In the genomic region with DNA sequence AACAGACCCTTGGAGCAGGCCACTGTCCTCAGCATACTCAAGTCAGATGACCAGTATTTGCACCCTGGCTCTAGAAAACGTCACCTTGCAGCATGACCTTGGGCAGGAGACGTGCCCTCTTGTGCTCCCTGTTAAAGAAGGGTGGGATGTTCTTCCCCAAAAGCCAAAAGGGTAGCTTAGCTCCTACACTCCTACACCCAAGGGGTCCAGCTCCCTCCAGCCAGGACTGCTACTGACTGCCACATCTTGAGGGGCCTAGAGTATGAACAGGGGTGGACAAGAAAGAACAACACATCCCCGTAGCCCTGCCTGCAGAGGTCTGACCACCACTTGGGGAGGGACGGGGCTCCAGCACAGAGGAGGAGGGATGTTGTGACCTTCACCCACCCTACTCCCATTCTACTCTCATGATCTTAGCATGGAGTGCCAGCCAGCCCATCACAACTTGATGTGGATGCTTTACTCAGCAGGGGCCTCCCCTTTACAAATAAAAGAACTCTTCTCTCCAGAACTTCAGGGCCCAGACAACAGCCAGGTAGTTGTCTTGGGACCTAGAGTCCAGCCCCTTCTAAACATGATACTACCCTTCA, we compare ENCODE assay signal across 16 cellular contexts.
A peak's percentile ranks its signal among the peaks of the same experiment; 100 is the strongest.
DNase-seq lines count a peak whose midpoint lies in the region; ATAC-seq and TF ChIP-seq lines count a peak whose summit lies in the region.
"Had no signal": no experiment of that assay in that cellular context is flagged by ENCODE, and none has a peak within 500 bp of the region (broad histone marks: within the 10 kb centered on the region; RNA-seq: fewer than 3 reads in every experiment).

No MANE protein-coding gene starts in this region.

- no peak overlapping the region for H3K27ac Mint-ChIP-seq in activated T-cell treated with anti-CD3 and anti-CD28 coated beads, Interleukin-2, amount 50 U/mL, for 24 hours
- H3K27ac Mint-ChIP-seq: CD8-positive, alpha-beta T cell had no signal

- no peaks in the 10 kb centered on the region for H3K79me2 ChIP-seq in MM.1S (ENCODE audit: low read length)

- H3K27ac ChIP-seq in coronary artery (no peak overlapping the region), lung (ENCODE audit: low read depth in 1 of 2, low read length in 1 of 2) (no peak overlapping the region), stomach (no peak overlapping the region), MM.1S (ENCODE audit: low read length) (no peak overlapping the region), breast epithelium (no peak overlapping the region)
- H3K27ac ChIP-seq: BLaER1 had no signal

- H2AFZ ChIP-seq in MM.1S (ENCODE audit: low read length), result no peak overlapping the region

- TF ChIP-seq POLR2A in stomach (IDR thresholded peaks at IDR 0.05), result no peak
- TF ChIP-seq POLR2A in breast epithelium (IDR thresholded peaks at IDR 0.05), result no peak

- no peak for ATAC-seq in lung (ENCODE audit: insufficient read depth, low FRiP score)
- ATAC-seq: CD8-positive, alpha-beta T cell had no signal

- H3K9me3 ChIP-seq in lung (ENCODE audit: control insufficient read depth in 2 of 2, insufficient read depth in 1 of 2, low read length in 1 of 2) (no peaks in the 10 kb centered on the region), stomach (no peaks in the 10 kb centered on the region), MM.1S (replicated peaks; ENCODE audit: insufficient read depth, low read length) (no peaks in the 10 kb centered on the region), breast epithelium (no peaks in the 10 kb centered on the region)

- no peak for TF ChIP-seq EP300 in stomach (IDR thresholded peaks at IDR 0.05)

- intact Hi-C loops in stomach (cut with DNase I; ENCODE audit: low total_unique reads), result no loop called here
- intact Hi-C loops in breast epithelium (cut with DNase I; ENCODE audit: low total_unique reads), result no loop called here

- H3K4me3 Mint-ChIP-seq in activated T-cell treated with anti-CD3 and anti-CD28 coated beads, Interleukin-2, amount 50 U/mL, for 24 hours, result no peak overlapping the region
- H3K4me3 Mint-ChIP-seq: CD8-positive, alpha-beta T cell had no signal

- H3K27me3 ChIP-seq in lung (ENCODE audit: control insufficient read depth, insufficient read depth) (no peaks in the 10 kb centered on the region), stomach (no peaks in the 10 kb centered on the region), MM.1S (replicated peaks; ENCODE audit: insufficient read depth, low read length) (no peaks in the 10 kb centered on the region), breast epithelium (no peaks in the 10 kb centered on the region)
- H3K27me3 ChIP-seq: BLaER1 had no signal

- TF ChIP-seq CTCF in coronary artery (IDR thresholded peaks at IDR 0.05) (no peak), lung (IDR thresholded peaks at IDR 0.05; ENCODE audit: control extremely low read depth, extremely low read depth) (no peak), stomach (IDR thresholded peaks at IDR 0.05) (no peak), MM.1S (IDR thresholded peaks at IDR 0.05; ENCODE audit: low read length) (no peak), breast epithelium (IDR thresholded peaks at IDR 0.05) (no peak)

- H3K4me1 Mint-ChIP-seq in activated T-cell treated with anti-CD3 and anti-CD28 coated beads, Interleukin-2, amount 50 U/mL, for 24 hours (ENCODE audit: low read depth), result no peaks in the 10 kb centered on the region

- peak; percentile 1 to 10 for DNase-seq in activated T-cell treated with anti-CD3 and anti-CD28 coated beads, Interleukin-2, amount 50 U/mL, for 48 hours
- no peak for DNase-seq in activated T-cell treated with anti-CD3 and anti-CD28 coated beads, Interleukin-2, amount 50 U/mL, for 24 hours
- DNase-seq in coronary artery (ENCODE audit: low spot score) (peak; percentile 61), lung (ENCODE audit: low spot score) (peak; percentile 25), stomach (peak; percentile 11), MM.1S (no peak), breast epithelium (ENCODE audit: low spot score in 2 of 2) (no peak), COR-L47 (lab: John Stamatoyannopoulos, UW) (no peak)
- DNase-seq: DND-41, GOT3, MV-4-11, NCI-H1417, NCI-H187 treated with DMSO at 0.1 percent for 48 hours, NCI-H69 had no signal

- no peaks in the 10 kb centered on the region for H3K9me3 Mint-ChIP-seq in activated T-cell treated with anti-CD3 and anti-CD28 coated beads, Interleukin-2, amount 50 U/mL, for 24 hours
- H3K9me3 Mint-ChIP-seq: CD8-positive, alpha-beta T cell had no signal

- no peaks in the 10 kb centered on the region for H3K27me3 Mint-ChIP-seq in activated T-cell treated with anti-CD3 and anti-CD28 coated beads, Interleukin-2, amount 50 U/mL, for 24 hours

- no peaks in the 10 kb centered on the region for H4K20me1 ChIP-seq in MM.1S (ENCODE audit: insufficient read depth, low read length)
- H4K20me1 ChIP-seq: BLaER1 had no signal

- H3F3A ChIP-seq in MM.1S (ENCODE audit: insufficient read depth, low read length), result no peaks in the 10 kb centered on the region

- H3K4me3 ChIP-seq in coronary artery (no peak overlapping the region), lung (no peak overlapping the region), stomach (no peak overlapping the region), MM.1S (ENCODE audit: low read length) (no peak overlapping the region), breast epithelium (no peak overlapping the region)
- H3K4me3 ChIP-seq: BLaER1 had no signal

- no peaks in the 10 kb centered on the region for H3K9me2 ChIP-seq in MM.1S (replicated peaks; ENCODE audit: insufficient read depth, low read length)

- no peaks in the 10 kb centered on the region for H3K36me3 ChIP-seq in lung (ENCODE audit: control insufficient read depth in 2 of 2, insufficient read depth in 2 of 2, low read length in 2 of 2)
- H3K36me3 ChIP-seq in stomach, result no peaks in the 10 kb centered on the region
- H3K36me3 ChIP-seq in MM.1S (replicated peaks; ENCODE audit: insufficient read depth, low read length), result no peaks in the 10 kb centered on the region
- no peaks in the 10 kb centered on the region for H3K36me3 ChIP-seq in breast epithelium
- H3K36me3 ChIP-seq: BLaER1 had no signal

- H3K9ac ChIP-seq in MM.1S (ENCODE audit: low read length), result no peak overlapping the region
- H3K9ac ChIP-seq: BLaER1 had no signal

- no peak overlapping the region for H3K4me2 ChIP-seq in MM.1S (ENCODE audit: low read depth, low read length)
- H3K4me2 ChIP-seq: BLaER1 had no signal

- WGBS in lung, 2 donors, result 68 to 83% methylated on average over 4 of the region's 4 CpGs
- 73 to 95% (median 82%) methylated on average over 4 of the region's 4 CpGs for WGBS in stomach, 5 donors

- H3K36me3 Mint-ChIP-seq in activated T-cell treated with anti-CD3 and anti-CD28 coated beads, Interleukin-2, amount 50 U/mL, for 24 hours (ENCODE audit: low read depth), result no peaks in the 10 kb centered on the region
- H3K36me3 Mint-ChIP-seq: CD8-positive, alpha-beta T cell had no signal

- H3K4me1 ChIP-seq in lung (ENCODE audit: control insufficient read depth in 2 of 2, insufficient read depth in 2 of 2, low read length in 2 of 2) (no peaks in the 10 kb centered on the region), stomach (no peaks in the 10 kb centered on the region), MM.1S (ENCODE audit: low read length) (no peaks in the 10 kb centered on the region), breast epithelium (peaks cover 0 to 4% of the 10 kb centered on the region in 2 donors)
- H3K4me1 ChIP-seq: BLaER1 had no signal

Comparison
In these comparisons a context has a peak if more than half of its experiments do, and no peak if none do; other contexts are left out.
1. DNase-seq: peak in activated T-cell treated with anti-CD3 and anti-CD28 coated beads, Interleukin-2, amount 50 U/mL, for 48 hours (2 of 2), coronary artery (single experiment), lung (single experiment) and stomach (single experiment); none in activated T-cell treated with anti-CD3 and anti-CD28 coated beads, Interleukin-2, amount 50 U/mL, for 24 hours (single experiment), MM.1S (single experiment), breast epithelium (0 of 2) and COR-L47 (single experiment).